In genomic region chr15:42011074-42011473, GRCh38 we compare ENCODE assay signal across 23 cellular contexts. TPM values are rescaled to one million over a fixed set of nuclear protein-coding genes. Genes with fewer than 3 reads are reported as not detected.
DNase-seq lines count a peak whose midpoint lies in the region; FAIRE-seq and TF ChIP-seq lines count a peak whose summit lies in the region.
"Had no signal": no experiment of that assay in that cellular context is flagged by ENCODE, and none has a peak within 500 bp of the region (broad histone marks: within the 10 kb centered on the region; RNA-seq: fewer than 3 reads in every experiment).

No MANE protein-coding gene starts in this region.

- no peaks in the 10 kb centered on the region for H3K79me2 ChIP-seq in hepatocyte

- CTCF ChIA-PET in RWPE1 (lab: Yijun Ruan, JAX) = no interaction called here

- H2AFZ ChIP-seq in hepatocyte = no peak overlapping the region

- no peaks in the 10 kb centered on the region for H3K36me3 ChIP-seq in hepatocyte (replicated peaks; ENCODE audit: insufficient read depth, low read depth)
- H3K36me3 ChIP-seq: ovary, uterus, WERI-Rb-1 had no signal

- no peak overlapping the region for H3K4me2 ChIP-seq in hepatocyte

- 0 out of 2 replicates have a peak overlapping the region, but pooled peaks have one; percentile 4 for H3K27ac ChIP-seq in RWPE1
- peak overlapping the region; percentile 82 for H3K27ac ChIP-seq in hepatocyte
- H3K27ac ChIP-seq: ovary, uterus, WERI-Rb-1 had no signal

- H4K20me1 ChIP-seq in hepatocyte (ENCODE audit: insufficient read depth, poor library complexity, severe bottlenecking) = no peaks in the 10 kb centered on the region

- no peak for TF ChIP-seq POLR2A in GM12892 (IDR thresholded peaks at IDR 0.05; ENCODE audit: low read depth, low read length)

- no peak overlapping the region for H3K4me3 ChIP-seq in hepatocyte
- H3K4me3 ChIP-seq: ovary, uterus had no signal

- 88% methylated on average over 7 of the region's 7 CpGs for WGBS in hepatocyte (ENCODE audit: low lambda C conversion rate, missing lambda C conversion rate)

- DNase-seq in COR-L47 (lab: John Stamatoyannopoulos, UW) (peak; percentile 18), GM12892 (ENCODE audit: insufficient read length) (no peak), RWPE1 (ENCODE audit: low spot score) (no peak), hepatocyte (ENCODE audit: low spot score) (no peak), AML-193 (lab: John Stamatoyannopoulos, UW) (no peak), SIG-M5 treated with dmso at 0.1 percent for 504 hours (lab: John Stamatoyannopoulos, UW; ENCODE audit: unreplicated experiment) (no peak), ureter (ENCODE audit: low spot score) (no peak)
- DNase-seq: activated effector memory CD4-positive, alpha-beta T cell treated with Interleukin-2 at 50 U/mL for 16 hours; anterior cingulate cortex; effector memory CD4-positive, alpha-beta T cell; naive B cell; NCI-H1436 treated with DMSO at 0.1 percent for 48 hours; NCI-H226; ovary; SHP77 treated with DMSO at 0.1 percent for 48 hours; T-helper 2 cell; uterus; WERI-Rb-1 had no signal

- no peaks in the 10 kb centered on the region for H3K9me3 ChIP-seq in hepatocyte (ENCODE audit: low read depth)
- H3K9me3 ChIP-seq: ovary, uterus had no signal

- TF ChIP-seq CTCF in RWPE1 (conservative IDR thresholded peaks at IDR 0.05; ENCODE audit: low read depth) (no peak), hepatocyte (IDR thresholded peaks at IDR 0.05; ENCODE audit: poor library complexity) (no peak)

- H3K27me3 ChIP-seq in hepatocyte = no peaks in the 10 kb centered on the region
- H3K27me3 ChIP-seq: ovary, uterus had no signal

- POLR2A ChIA-PET in RWPE1 (lab: Yijun Ruan, JAX; ENCODE audit: low non-redundant PET) = no interaction called here

- H3K9me2 ChIP-seq in hepatocyte (replicated peaks; ENCODE audit: insufficient read depth) = no peaks in the 10 kb centered on the region

- peaks cover 20% of the 10 kb centered on the region for H3K4me1 ChIP-seq in hepatocyte (ENCODE audit: insufficient read depth)
- H3K4me1 ChIP-seq: uterus had no signal

- peak; percentile 33 for FAIRE-seq in GM12892 (lab: Jason Lieb, UNC)
- FAIRE-seq: HepG2, islet of Langerhans had no signal

RNA-seq across cellular contexts. Expression of gene PLA2G4E, which starts 9.8 kb away (rescaled TPM):
- polyA plus RNA-seq in GM12892 (2012; ENCODE audit: missing spikeins) = not detected
- total RNA-seq in hepatocyte (0.07 and 0.20 TPM in 2 replicates), ureter (0.34 TPM)
- 0.54 TPM in 1 of 2 replicates, not detected in the other for polyA plus RNA-seq in hepatocyte
- total RNA-seq: HepG2, lung microvascular endothelial cell, M059J, sciatic nerve, uterus had no signal
- polyA plus RNA-seq: HepG2 had no signal

RNA-seq across cellular contexts. Expression of gene EHD4, which starts 38.7 kb away (rescaled TPM):
- polyA plus RNA-seq in GM12892 (2012; ENCODE audit: missing spikeins) = 19.9 TPM
- total RNA-seq in hepatocyte (26.4 and 27.3 TPM in 2 replicates), ureter (64.1 TPM)
- 30.9 and 34.7 TPM in 2 replicates for polyA plus RNA-seq in hepatocyte
